Comparison of ENCODE assay signal across 24 cellular contexts in the genomic region with DNA sequence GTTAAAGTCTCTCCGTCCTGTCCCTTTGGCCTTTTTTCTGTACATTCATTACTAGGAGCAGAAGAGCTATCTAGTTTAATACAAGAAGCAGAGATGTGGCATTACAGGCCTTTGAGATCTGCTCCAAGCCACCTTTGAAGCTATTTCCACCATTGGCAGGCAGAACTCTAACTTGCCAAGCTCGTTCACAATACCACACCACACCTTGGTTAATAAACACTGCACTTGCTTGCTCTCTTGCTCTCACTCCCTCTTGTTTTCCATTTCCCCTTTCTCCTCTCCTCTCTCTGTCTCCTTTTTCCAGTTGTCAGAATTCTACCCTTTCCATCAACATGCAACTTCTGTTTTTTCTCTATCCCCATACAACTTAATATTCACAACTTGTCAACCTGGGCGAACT. TPM values are rescaled to one million over a fixed set of nuclear protein-coding genes. Genes with fewer than 3 reads are reported as not detected.
"Had no signal": no experiment of that assay in that cellular context is flagged by ENCODE, and none has a peak within 500 bp of the region (broad histone marks: within the 10 kb centered on the region; RNA-seq: fewer than 3 reads in every experiment).

No MANE protein-coding gene starts in this region.

- H3K4me3 ChIP-seq: gastrocnemius medialis, left ventricle myocardium inferior, lower lobe of right lung, psoas muscle, skin epidermis, spleen, thoracic aorta, tibial nerve, upper lobe of right lung, uterus had no signal

- H3K9me3 ChIP-seq: gastrocnemius medialis, left ventricle myocardium inferior, lower lobe of right lung, psoas muscle, spleen, thoracic aorta, tibial nerve, upper lobe of right lung, uterus had no signal

- H3K27me3 ChIP-seq: gastrocnemius medialis, tibial nerve, upper lobe of right lung, uterus had no signal

- H3K27ac ChIP-seq: gastrocnemius medialis, left ventricle myocardium inferior, lower lobe of right lung, psoas muscle, skin epidermis, spleen, thoracic aorta, tibial nerve, upper lobe of right lung, uterus had no signal

- H3K4me1 ChIP-seq: gastrocnemius medialis, left ventricle myocardium inferior, psoas muscle, spleen, upper lobe of right lung, uterus had no signal

- H3K36me3 ChIP-seq: gastrocnemius medialis, left ventricle myocardium inferior, lower lobe of right lung, spleen, thoracic aorta, tibial nerve, upper lobe of right lung, uterus had no signal

- DNase-seq: cortex of kidney; effector memory CD8-positive, alpha-beta T cell; foreskin fibroblast; gastrocnemius medialis; head of caudate nucleus; left ventricle myocardium inferior; lower lobe of right lung; naive thymus-derived CD4-positive, alpha-beta T cell; nucleus accumbens; psoas muscle; right cardiac atrium; spleen; stimulated activated CD4-positive, alpha-beta T cell treated with anti-CD3 and anti-CD28 coated beads, Interleukin-4, amount 100 ng/mL, for 4 hours; upper lobe of right lung; uterus had no signal

- ATAC-seq: effector memory CD8-positive, alpha-beta T cell; esophagus mucosa; gastrocnemius medialis; naive thymus-derived CD4-positive, alpha-beta T cell; psoas muscle; right cardiac atrium; stimulated activated memory B cell treated with anti-CD40 and anti-IgM and Interleukin-4, amounts not matched to agents 10 μg/mL and 1 μg/mL and 100 μg/mL, for 72 hours; upper lobe of right lung had no signal

RNA-seq across cellular contexts. Expression of a gene that starts 7.0 kb away (rescaled TPM):
- total RNA-seq: mononuclear cell; naive thymus-derived CD4-positive, alpha-beta T cell; osteocyte; renal cortical epithelial cell had no signal
- polyA plus RNA-seq: keratinocyte; naive thymus-derived CD4-positive, alpha-beta T cell had no signal

RNA-seq across cellular contexts. Expression of a gene that starts 15.4 kb away (rescaled TPM):
- total RNA-seq: osteocyte had no signal
